Comparison of ENCODE assay signal across 18 cellular contexts in genomic region chr5:37786855-37787254, GRCh38. TPM values are rescaled to one million over a fixed set of nuclear protein-coding genes. Genes with fewer than 3 reads are reported as not detected.
DNase-seq lines count a peak whose midpoint lies in the region; ATAC-seq and TF ChIP-seq lines count a peak whose summit lies in the region.
"Had no signal": no experiment of that assay in that cellular context is flagged by ENCODE, and none has a peak within 500 bp of the region (broad histone marks: within the 10 kb centered on the region; RNA-seq: fewer than 3 reads in every experiment).

No MANE protein-coding gene starts in this region.

- no peak for TF ChIP-seq CTCF in RWPE1 (conservative IDR thresholded peaks at IDR 0.05; ENCODE audit: low read depth)
- no peak for TF ChIP-seq CTCF in right lobe of liver (IDR thresholded peaks at IDR 0.05)
- no peak for TF ChIP-seq CTCF in testis (IDR thresholded peaks at IDR 0.05)
- TF ChIP-seq CTCF in esophagus muscularis mucosa (IDR thresholded peaks at IDR 0.05) = no peak

- H3K9me3 ChIP-seq in right lobe of liver (no peaks in the 10 kb centered on the region), testis (no peaks in the 10 kb centered on the region), esophagus muscularis mucosa (no peaks in the 10 kb centered on the region)
- H3K9me3 ChIP-seq: upper lobe of left lung had no signal

- TF ChIP-seq POLR2A in right lobe of liver (IDR thresholded peaks at IDR 0.05) = no peak
- TF ChIP-seq POLR2A in testis (IDR thresholded peaks at IDR 0.05) = no peak
- no peak for TF ChIP-seq POLR2A in esophagus muscularis mucosa (IDR thresholded peaks at IDR 0.05; ENCODE audit: low read depth)

- H3K36me3 ChIP-seq in right lobe of liver (no peaks in the 10 kb centered on the region), testis (ENCODE audit: low read depth, missing control alignments) (no peaks in the 10 kb centered on the region), esophagus muscularis mucosa (no peaks in the 10 kb centered on the region)
- H3K36me3 ChIP-seq: neural progenitor cell, upper lobe of left lung had no signal

- H3K27me3 ChIP-seq in right lobe of liver = no peaks in the 10 kb centered on the region
- H3K27me3 ChIP-seq in testis = no peaks in the 10 kb centered on the region
- no peaks in the 10 kb centered on the region for H3K27me3 ChIP-seq in esophagus muscularis mucosa
- H3K27me3 ChIP-seq: neural progenitor cell, upper lobe of left lung had no signal

- CTCF ChIA-PET in RWPE1 (lab: Yijun Ruan, JAX) = interaction anchor here (0.6 kb wide), 1 partner anchor 602 kb away, joined by 5 read pairs; no protein-coding TSS in a partner anchor

- H3K27ac ChIP-seq in RWPE1 = no peak overlapping the region
- no peak overlapping the region for H3K27ac ChIP-seq in right lobe of liver
- no peak overlapping the region for H3K27ac ChIP-seq in testis
- H3K27ac ChIP-seq in esophagus muscularis mucosa (replicated peaks in 1 of 4) = no peak overlapping the region
- H3K27ac ChIP-seq: 22Rv1, KMS-11, neural progenitor cell, upper lobe of left lung had no signal

- WGBS in right lobe of liver (ENCODE audit: insufficient coverage, low coverage, low lambda C conversion rate, missing lambda C conversion rate) = 92% methylated on average over 1 of the region's 1 CpG
- whole genome bisulfite sequencing in testis, 2 donors = 96 to 100% methylated on average over 1 of the region's 1 CpG
- 100% methylated on average over 1 of the region's 1 CpG for WGBS in esophagus muscularis mucosa

- TF ChIP-seq EP300 in esophagus muscularis mucosa (IDR thresholded peaks at IDR 0.05) = no peak

- ATAC-seq in esophagus mucosa (peak; percentile 48), right lobe of liver (no peak)
- ATAC-seq: GM12878 had no signal

- POLR2A ChIA-PET in RWPE1 (lab: Yijun Ruan, JAX; ENCODE audit: low non-redundant PET) = no interaction called here

- no peaks in the 10 kb centered on the region for H3K4me1 ChIP-seq in right lobe of liver
- H3K4me1 ChIP-seq in testis = no peaks in the 10 kb centered on the region
- peaks cover 0 to 12% (median 7%) of the 10 kb centered on the region in 4 donors for H3K4me1 ChIP-seq in esophagus muscularis mucosa
- H3K4me1 ChIP-seq: neural progenitor cell, upper lobe of left lung had no signal

- intact Hi-C loops in right lobe of liver (cut with DNase I) = no loop called here
- intact Hi-C loops in testis (cut with DNase I; ENCODE audit: low total_unique reads) = no loop called here
- intact Hi-C loops in esophagus muscularis mucosa (cut with DNase I) = no loop called here

- DNase-seq in DMS53 (lab: John Stamatoyannopoulos, UW) (peak; percentile 36), DMS53 treated with DMSO at 0.1 percent for 48 hours (lab: John Stamatoyannopoulos, UW; ENCODE audit: unreplicated experiment) (no peak), RWPE1 (ENCODE audit: low spot score) (peak; percentile 50), skeletal muscle cell (ENCODE audit: low read depth) (peak; percentile 54), right lobe of liver (no peak), testis (no peak), esophagus muscularis mucosa (ENCODE audit: extremely low spot score) (no peak)
- DNase-seq: activated CD4-positive, alpha-beta memory T cell treated with anti-CD3 and anti-CD28 coated beads for 36 hours; activated gamma-delta T cell treated with Interleukin-2 at 50 U/mL for 16 hours; GOT3; NCI-H2107; upper lobe of left lung had no signal

- H3K4me3 ChIP-seq in skeletal muscle cell (ENCODE audit: low read depth, low read length) (no peak overlapping the region), right lobe of liver (no peak overlapping the region), testis (no peak overlapping the region), esophagus muscularis mucosa (no peak overlapping the region)
- H3K4me3 ChIP-seq: GM12878, neural progenitor cell, upper lobe of left lung had no signal

RNA-seq across cellular contexts. Expression of gene GDNF, which starts 53.0 kb away (rescaled TPM):
- total RNA-seq in esophagus mucosa (0.80 TPM), right lobe of liver (under 1 TPM; 0.15 to 0.47 (median 0.26) TPM), testis (under 1 TPM; 0.37 to 0.71 TPM), esophagus muscularis mucosa (10 to 100 TPM in 1 of 4 donors, 1 to 10 TPM in 3; 2.0 to 10.1 (median 5.0) TPM)
- polyA plus RNA-seq in testis (ENCODE audit: insufficient read depth, low read depth, low replicate concordance) = 0.49 TPM
- total RNA-seq: activated CD4-positive, alpha-beta memory T cell treated with anti-CD3 and anti-CD28 coated beads for 36 hours; cerebellum; GM12878 had no signal
- polyA plus RNA-seq: GM12878 had no signal

Comparison
In these comparisons a context has a peak if more than half of its experiments do, and no peak if none do; other contexts are left out.
1. DNase-seq: peak in DMS53 (single experiment), RWPE1 (single experiment) and skeletal muscle cell (single experiment); none in DMS53 treated with DMSO at 0.1 percent for 48 hours (single experiment), right lobe of liver (0 of 3), testis (single experiment) and esophagus muscularis mucosa (single experiment).